ENCODE assay signal across 11 cellular contexts in genomic region chr15:74172751-74173544, GRCh38. TPM values are rescaled to one million over a fixed set of nuclear protein-coding genes. Genes with fewer than 3 reads are reported as not detected.
DNase-seq lines count a peak whose midpoint lies in the region; ATAC-seq and TF ChIP-seq lines count a peak whose summit lies in the region.
"Had no signal": no experiment of that assay in that cellular context is flagged by ENCODE, and none has a peak within 500 bp of the region (broad histone marks: within the 10 kb centered on the region; RNA-seq: fewer than 3 reads in every experiment).

No MANE protein-coding gene starts in this region.

- DNase-seq in NCI-H510A treated with DMSO at 0.1 percent for 48 hours (lab: John Stamatoyannopoulos, UW), result peak; percentile 11
- DNase-seq in NCI-H510A (lab: John Stamatoyannopoulos, UW), result no peak
- DNase-seq in fibroblast of lung (ENCODE audit: low read depth in 2 of 2), result peak; percentile 35 to 59
- DNase-seq in mucosa of gallbladder (ENCODE audit: low spot score), result peak; percentile 51
- DNase-seq in upper lobe of right lung, result no peak
- DNase-seq in HK-2 (ENCODE audit: unreplicated experiment), result no peak
- DNase-seq in NCI-H1105 (lab: John Stamatoyannopoulos, UW), result no peak
- DNase-seq in NCI-H524 (lab: John Stamatoyannopoulos, UW), result no peak

- no peaks in the 10 kb centered on the region for H3K79me2 ChIP-seq in fibroblast of lung (ENCODE audit: control insufficient read depth, insufficient read depth, low read length)

- no peak overlapping the region for H3K9ac ChIP-seq in fibroblast of lung (ENCODE audit: insufficient read depth, low read length)

- H3K27me3 ChIP-seq in fibroblast of lung (ENCODE audit: control insufficient read depth, insufficient read depth, low read length) (peaks cover 5% of the 10 kb centered on the region), upper lobe of right lung (no peaks in the 10 kb centered on the region)

- peak overlapping the region; percentile 33 for H2AFZ ChIP-seq in fibroblast of lung (ENCODE audit: low read length)

- H3K36me3 ChIP-seq in fibroblast of lung (ENCODE audit: control insufficient read depth, insufficient read depth, low read length) (no peaks in the 10 kb centered on the region), upper lobe of right lung (no peaks in the 10 kb centered on the region)

- H3K27ac ChIP-seq in fibroblast of lung (ENCODE audit: insufficient read depth, low read length) (no peak overlapping the region), upper lobe of right lung (peak overlapping the region; percentile 72)

- H3K4me3 ChIP-seq in fibroblast of lung (replicated peaks in 1 of 4; ENCODE audit: control extremely low read depth in 1 of 4, insufficient read depth in 1 of 4, low read depth in 3 of 4, low read length in 4 of 4) (peak overlapping the region in 1 of 4 experiments; percentile 61), upper lobe of right lung (no peak overlapping the region)

- peaks cover 23% of the 10 kb centered on the region for H3K4me1 ChIP-seq in fibroblast of lung (ENCODE audit: control insufficient read depth, extremely low read depth, insufficient read depth, low read length)
- H3K4me1 ChIP-seq in upper lobe of right lung, result peaks cover 17% of the 10 kb centered on the region

- TF ChIP-seq CTCF in fibroblast of lung (conservative IDR thresholded peaks at IDR 0.05 in 1 of 2, IDR thresholded peaks at IDR 0.05 in 1 of 2; ENCODE audit: low read depth in 1 of 2, low read length in 2 of 2) (no peak), upper lobe of right lung (IDR thresholded peaks at IDR 0.05) (no peak)

- no peaks in the 10 kb centered on the region for H3K9me3 ChIP-seq in fibroblast of lung (ENCODE audit: control insufficient read depth, insufficient read depth, low read depth, low read length)
- H3K9me3 ChIP-seq in upper lobe of right lung, result no peaks in the 10 kb centered on the region

- intact Hi-C loops in upper lobe of right lung (cut with DNase I), result no loop called here

- H4K20me1 ChIP-seq in fibroblast of lung (ENCODE audit: control insufficient read depth, extremely low read depth, insufficient read depth, low read length), result no peaks in the 10 kb centered on the region

- peak; percentile 26 for ATAC-seq in upper lobe of right lung
- ATAC-seq: natural killer cell treated with Interleukin-12 subunit alpha and Interleukin-12 subunit beta and Interleukin-15 and Interleukin-18, amount 100 ng/mL, for 72 hours had no signal

- H3K4me2 ChIP-seq in fibroblast of lung (ENCODE audit: extremely low read depth, insufficient read depth, low read length), result peak overlapping the region; percentile 51

RNA-seq across cellular contexts. Expression of gene ISLR, which starts 0.6 kb away (rescaled TPM):
- 14.0 and 17.7 TPM in 2 replicates for total RNA-seq in fibroblast of lung
- 17.3 and 34.0 TPM in 2 replicates for polyA plus RNA-seq in fibroblast of lung
- polyA plus RNA-seq in fibroblast of lung (2012), result 19.6 and 41.4 TPM in 2 replicates
- polyA minus RNA-seq in fibroblast of lung (ENCODE audit: low replicate concordance), result 8.6 and 22.7 TPM in 2 replicates
- total RNA-seq in mucosa of gallbladder, result 53.0 TPM
- 40.6 TPM for total RNA-seq in upper lobe of right lung
- total RNA-seq: activated CD8-positive, alpha-beta memory T cell treated with anti-CD3 and anti-CD28 coated beads for 36 hours; natural killer cell treated with Interleukin-12 subunit alpha and Interleukin-12 subunit beta and Interleukin-15 and Interleukin-18, amount 100 ng/mL, for 72 hours had no signal

RNA-seq across cellular contexts. Expression of gene STRA6, which starts 29.6 kb away (rescaled TPM):
- total RNA-seq in fibroblast of lung, result 0.17 TPM in 1 of 2 replicates, not detected in the other
- 0.02 TPM in 1 of 2 replicates, not detected in the other for polyA plus RNA-seq in fibroblast of lung
- polyA plus RNA-seq in fibroblast of lung (2012), result not detected in 2 replicates
- polyA minus RNA-seq in fibroblast of lung (ENCODE audit: low replicate concordance), result 4.4 TPM in 1 of 2 replicates, not detected in the other
- total RNA-seq in mucosa of gallbladder, result 0.75 TPM
- total RNA-seq in upper lobe of right lung, result not detected
- total RNA-seq: activated CD8-positive, alpha-beta memory T cell treated with anti-CD3 and anti-CD28 coated beads for 36 hours; LHCN-M2; natural killer cell treated with Interleukin-12 subunit alpha and Interleukin-12 subunit beta and Interleukin-15 and Interleukin-18, amount 100 ng/mL, for 72 hours had no signal

RNA-seq across cellular contexts. Expression of gene ISLR2, which starts 42.6 kb away (rescaled TPM):
- total RNA-seq in fibroblast of lung, result not detected in 2 replicates
- not detected in 2 replicates for polyA plus RNA-seq in fibroblast of lung
- polyA plus RNA-seq in fibroblast of lung (2012), result not detected in 2 replicates
- polyA minus RNA-seq in fibroblast of lung (ENCODE audit: low replicate concordance), result not detected in 2 replicates
- 1.8 TPM for total RNA-seq in mucosa of gallbladder
- total RNA-seq in upper lobe of right lung, result 4.0 TPM
- total RNA-seq: activated CD8-positive, alpha-beta memory T cell treated with anti-CD3 and anti-CD28 coated beads for 36 hours; LHCN-M2; natural killer cell treated with Interleukin-12 subunit alpha and Interleukin-12 subunit beta and Interleukin-15 and Interleukin-18, amount 100 ng/mL, for 72 hours had no signal

Comparison
In these comparisons a context has a peak if more than half of its experiments do, and no peak if none do; other contexts are left out.
1. DNase-seq: peak in NCI-H510A treated with DMSO at 0.1 percent for 48 hours (single experiment), fibroblast of lung (2 of 2) and mucosa of gallbladder (single experiment); none in NCI-H510A (single experiment), upper lobe of right lung (single experiment), HK-2 (single experiment), NCI-H1105 (single experiment) and NCI-H524 (0 of 2).